In genomic region chr11:11580831-11581492, GRCh38 we compare ENCODE assay signal across 16 cellular contexts. TPM values are rescaled to one million over a fixed set of nuclear protein-coding genes. Genes with fewer than 3 reads are reported as not detected.
DNase-seq lines count a peak whose midpoint lies in the region; TF ChIP-seq lines count a peak whose summit lies in the region.
"Had no signal": no experiment of that assay in that cellular context is flagged by ENCODE, and none has a peak within 500 bp of the region (broad histone marks: within the 10 kb centered on the region; RNA-seq: fewer than 3 reads in every experiment).

No MANE protein-coding gene starts in this region.

- no peak overlapping the region for H3K14ac ChIP-seq in trophoblast cell (ENCODE audit: low read length)

- CTCF ChIA-PET in activated naive CD4-positive, alpha-beta T cell treated with anti-CD3 and anti-CD28 coated beads for 36 hours (lab: Charles Lee) = no interaction called here

- H4K12ac ChIP-seq in trophoblast cell (ENCODE audit: low read depth, low read length) = no peak overlapping the region

- H3K4me3 Mint-ChIP-seq in activated naive CD4-positive, alpha-beta T cell treated with anti-CD3 and anti-CD28 coated beads for 36 hours = no peak overlapping the region
- H3K4me3 Mint-ChIP-seq: activated CD4-positive, alpha-beta T cell treated with anti-CD3 and anti-CD28 coated beads, Interleukin-2, amount 10 ng/mL, durations not matched to agents 24 days and 14 days; CD4-positive, alpha-beta memory T cell; memory B cell had no signal

- no peak overlapping the region for H4K8ac ChIP-seq in trophoblast cell (ENCODE audit: low read depth, low read length)

- H3K79me2 ChIP-seq in GM23248 (ENCODE audit: insufficient read depth) = no peaks in the 10 kb centered on the region
- H3K79me2 ChIP-seq in trophoblast cell (ENCODE audit: control insufficient read depth, insufficient read depth, low read length, poor library complexity) = no peaks in the 10 kb centered on the region

- no peaks in the 10 kb centered on the region for H3K79me1 ChIP-seq in trophoblast cell (ENCODE audit: low read length)

- TF ChIP-seq EP300 in esophagus muscularis mucosa (IDR thresholded peaks at IDR 0.05) = no peak

- H3K27me3 Mint-ChIP-seq in activated naive CD4-positive, alpha-beta T cell treated with anti-CD3 and anti-CD28 coated beads for 36 hours (ENCODE audit: low read depth) = no peaks in the 10 kb centered on the region
- H3K27me3 Mint-ChIP-seq: activated CD4-positive, alpha-beta T cell treated with anti-CD3 and anti-CD28 coated beads, Interleukin-2, amount 10 ng/mL, durations not matched to agents 24 days and 14 days had no signal

- TF ChIP-seq POLR2A in esophagus muscularis mucosa (IDR thresholded peaks at IDR 0.05; ENCODE audit: low read depth) = no peak

- H3K4me2 ChIP-seq in GM23248 (ENCODE audit: unreplicated experiment) = no peak overlapping the region
- no peak overlapping the region for H3K4me2 ChIP-seq in trophoblast cell (ENCODE audit: low read length)

- no peak overlapping the region for H2AK5ac ChIP-seq in trophoblast cell (ENCODE audit: low read length)

- H3K4me3 ChIP-seq in GM23248 = no peak overlapping the region
- no peak overlapping the region for H3K4me3 ChIP-seq in esophagus muscularis mucosa
- no peak overlapping the region for H3K4me3 ChIP-seq in trophoblast cell (ENCODE audit: low read depth, low read length)
- H3K4me3 ChIP-seq: SJCRH30, skin epidermis had no signal

- H3K4me1 Mint-ChIP-seq in activated naive CD4-positive, alpha-beta T cell treated with anti-CD3 and anti-CD28 coated beads for 36 hours (ENCODE audit: low read depth) = no peaks in the 10 kb centered on the region
- H3K4me1 Mint-ChIP-seq: CD4-positive, alpha-beta memory T cell; memory B cell had no signal

- in situ Hi-C loops in GM23248 (cut with MboI) = no loop called here

- H3K27me3 ChIP-seq in GM23248 (replicated peaks; ENCODE audit: insufficient read depth) = no peaks in the 10 kb centered on the region
- no peaks in the 10 kb centered on the region for H3K27me3 ChIP-seq in esophagus muscularis mucosa
- H3K27me3 ChIP-seq in trophoblast cell (ENCODE audit: insufficient read depth, low read length) = no peaks in the 10 kb centered on the region
- H3K27me3 ChIP-seq: SJCRH30 had no signal

- no peak overlapping the region for H3K9ac ChIP-seq in GM23248
- H3K9ac ChIP-seq in trophoblast cell (ENCODE audit: low read length) = no peak overlapping the region

- no peak overlapping the region for H2BK12ac ChIP-seq in trophoblast cell (ENCODE audit: low read length)

- intact Hi-C loops in esophagus muscularis mucosa (cut with DNase I) = no loop called here
- intact Hi-C loops in activated naive CD4-positive, alpha-beta T cell treated with anti-CD3 and anti-CD28 coated beads for 36 hours (cut with micrococcal nuclease) = no loop called here

- H3K4ac ChIP-seq in trophoblast cell (ENCODE audit: low read depth, low read length) = no peak overlapping the region

- H3K9me2 ChIP-seq in GM23248 (ENCODE audit: insufficient read depth) = no peaks in the 10 kb centered on the region

- no peak overlapping the region for H2AFZ ChIP-seq in GM23248
- no peak overlapping the region for H2AFZ ChIP-seq in trophoblast cell (ENCODE audit: insufficient read depth, low read length, poor library complexity)

- H3K27ac ChIP-seq in GM23248 (no peak overlapping the region), esophagus muscularis mucosa (replicated peaks in 1 of 4) (peak overlapping the region in 3 of 4 donors; percentile 11 to 43 (median 35)), trophoblast cell (ENCODE audit: low read depth, low read length) (no peak overlapping the region)
- H3K27ac ChIP-seq: SJCRH30 had no signal

- no peak overlapping the region for H3K23ac ChIP-seq in trophoblast cell (ENCODE audit: low read length)

- no peak for TF ChIP-seq CTCF in esophagus muscularis mucosa (IDR thresholded peaks at IDR 0.05)

- peaks cover 23% of the 10 kb centered on the region for H3F3A ChIP-seq in GM23248 (ENCODE audit: insufficient read depth)

- DNase-seq in GM23248 (peak; percentile 60), NCI-H345 (lab: John Stamatoyannopoulos, UW) (peak; percentile 30), esophagus muscularis mucosa (ENCODE audit: extremely low spot score) (no peak), trophoblast cell (peak; percentile 60 to 61), SIG-M5 treated with dmso at 0.1 percent for 504 hours (lab: John Stamatoyannopoulos, UW; ENCODE audit: unreplicated experiment) (no peak), A172 (ENCODE audit: low spot score) (no peak), T-helper 1 cell (no peak)
- no peak for DNase-seq in activated naive CD4-positive, alpha-beta T cell treated with anti-CD3 and anti-CD28 coated beads for 36 hours
- DNase-seq: activated CD4-positive, alpha-beta T cell treated with anti-CD3 and anti-CD28 coated beads, Interleukin-2, amount 10 ng/mL, durations not matched to agents 24 days and 14 days; activated gamma-delta T cell treated with Interleukin-2 at 50 U/mL for 16 hours; CD4-positive, alpha-beta memory T cell; KG1; NCI-H510A treated with DMSO at 0.1 percent for 48 hours; SJCRH30 had no signal

- H3K4me1 ChIP-seq in GM23248 (ENCODE audit: insufficient read depth) (peaks cover 21% of the 10 kb centered on the region), esophagus muscularis mucosa (peaks cover 58 to 84% (median 79%) of the 10 kb centered on the region in 4 donors), trophoblast cell (ENCODE audit: control insufficient read depth in 1 of 2, insufficient read depth in 2 of 2, low read length in 2 of 2) (peaks cover 4 to 10% of the 10 kb centered on the region in 2 experiments)
- H3K4me1 ChIP-seq: SJCRH30 had no signal

- no peak overlapping the region for H2BK5ac ChIP-seq in trophoblast cell (ENCODE audit: low read depth, low read length, poor library complexity)

- no peak overlapping the region for H4K91ac ChIP-seq in trophoblast cell (ENCODE audit: low read depth, low read length)

- no peaks in the 10 kb centered on the region for H4K20me1 ChIP-seq in GM23248 (ENCODE audit: insufficient read depth)

- H3K9me3 ChIP-seq in GM23248 (ENCODE audit: low read depth) (no peaks in the 10 kb centered on the region), esophagus muscularis mucosa (no peaks in the 10 kb centered on the region), trophoblast cell (ENCODE audit: insufficient read depth, low read depth, low read length) (no peaks in the 10 kb centered on the region)
- H3K9me3 ChIP-seq: SJCRH30 had no signal

- H3K36me3 ChIP-seq in GM23248 (ENCODE audit: low read depth) (no peaks in the 10 kb centered on the region), esophagus muscularis mucosa (no peaks in the 10 kb centered on the region), trophoblast cell (ENCODE audit: control insufficient read depth in 1 of 2, insufficient read depth in 2 of 2, low read length in 2 of 2) (no peaks in the 10 kb centered on the region)
- H3K36me3 ChIP-seq: SJCRH30 had no signal

- H3K27ac Mint-ChIP-seq in activated naive CD4-positive, alpha-beta T cell treated with anti-CD3 and anti-CD28 coated beads for 36 hours = no peak overlapping the region
- H3K27ac Mint-ChIP-seq: activated CD4-positive, alpha-beta T cell treated with anti-CD3 and anti-CD28 coated beads, Interleukin-2, amount 10 ng/mL, durations not matched to agents 24 days and 14 days; CD4-positive, alpha-beta memory T cell; memory B cell had no signal

- H3K18ac ChIP-seq in trophoblast cell (ENCODE audit: low read length) = no peak overlapping the region

- 13 to 16% methylated on average over 11 of the region's 11 CpGs for WGBS in GM23248 (ENCODE audit: low coverage in 1 of 2, low lambda C conversion rate in 2 of 2, missing lambda C conversion rate in 2 of 2), 2 experiments
- WGBS in esophagus muscularis mucosa = 66% methylated on average over 7 of the region's 11 CpGs
- WGBS in trophoblast cell (ENCODE audit: extremely low coverage, insufficient coverage, insufficient read length) = no CpG with 5 or more reads among the region's 11 CpGs

- no peaks in the 10 kb centered on the region for H3K9me3 Mint-ChIP-seq in activated naive CD4-positive, alpha-beta T cell treated with anti-CD3 and anti-CD28 coated beads for 36 hours
- H3K9me3 Mint-ChIP-seq: activated CD4-positive, alpha-beta T cell treated with anti-CD3 and anti-CD28 coated beads, Interleukin-2, amount 10 ng/mL, durations not matched to agents 24 days and 14 days; CD4-positive, alpha-beta memory T cell; memory B cell had no signal

- no peaks in the 10 kb centered on the region for H3K36me3 Mint-ChIP-seq in activated naive CD4-positive, alpha-beta T cell treated with anti-CD3 and anti-CD28 coated beads for 36 hours (ENCODE audit: low read depth)
- H3K36me3 Mint-ChIP-seq: CD4-positive, alpha-beta memory T cell; memory B cell had no signal

- H2BK120ac ChIP-seq in trophoblast cell (ENCODE audit: insufficient read depth, low read length, poor library complexity) = no peak overlapping the region

RNA-seq across cellular contexts. Expression of gene GALNT18, which starts 40.8 kb away (rescaled TPM):
- total RNA-seq in GM23248 (2014; rRNA removed; shearing (Covaris generic)) = 5.6 and 7.1 TPM in 2 replicates
- 3.9 and 4.1 TPM in 2 replicates for polyA plus RNA-seq in GM23248 (2016; fragmentation: Nextera tagmentation; extraction: Ambion mirVana)
- 10 to 100 TPM; 29.1 to 67.0 (median 49.3) TPM for total RNA-seq in esophagus muscularis mucosa
- polyA plus RNA-seq in trophoblast cell (2013) = 1.5 TPM in 2 replicates
- 3.7 and 5.7 TPM in 2 replicates for total RNA-seq in A172 (2014; rRNA removed; shearing (Covaris generic))
- 1 to 10 TPM; 4.3 to 4.7 TPM for total RNA-seq in activated naive CD4-positive, alpha-beta T cell treated with anti-CD3 and anti-CD28 coated beads for 36 hours
- total RNA-seq: CD4-positive, alpha-beta memory T cell had no signal
- polyA plus RNA-seq: CD4-positive, alpha-beta memory T cell had no signal

Comparison
In these comparisons a context has a peak if more than half of its experiments do, and no peak if none do; other contexts are left out.
1. DNase-seq: peak in GM23248 (single experiment), NCI-H345 (single experiment) and trophoblast cell (2 of 2); none in esophagus muscularis mucosa (single experiment), SIG-M5 treated with dmso at 0.1 percent for 504 hours (single experiment), A172 (single experiment), T-helper 1 cell (0 of 5) and activated naive CD4-positive, alpha-beta T cell treated with anti-CD3 and anti-CD28 coated beads for 36 hours (single experiment).
2. H3K27ac ChIP-seq: peak in esophagus muscularis mucosa (3 of 4); none in GM23248 (single experiment) and trophoblast cell (single experiment).